In the genomic region with DNA sequence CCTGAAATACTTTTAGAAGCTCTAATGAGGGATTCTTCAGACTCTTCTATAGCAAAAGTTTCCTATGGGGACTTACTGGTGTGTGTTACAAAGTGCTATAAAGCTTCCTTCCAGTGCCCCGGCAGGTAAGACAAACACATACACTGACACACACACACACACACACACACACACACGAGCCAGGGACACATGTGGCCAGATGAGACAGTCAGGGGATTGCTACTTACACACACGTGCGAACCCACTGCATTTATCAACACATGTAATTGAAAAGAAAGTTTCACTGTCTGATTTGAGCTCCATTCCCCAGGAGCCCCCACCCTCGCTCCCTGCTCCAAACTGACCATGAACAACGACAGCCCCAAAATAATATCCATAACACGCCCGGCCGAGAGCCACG, we compare ENCODE assay signal across 10 cellular contexts.
A peak's percentile ranks its signal among the peaks of the same experiment; 100 is the strongest.
DNase-seq lines count a peak whose midpoint lies in the region; ATAC-seq, FAIRE-seq and TF ChIP-seq lines count a peak whose summit lies in the region.
"Had no signal": no experiment of that assay in that cellular context is flagged by ENCODE, and none has a peak within 500 bp of the region (broad histone marks: within the 10 kb centered on the region; RNA-seq: fewer than 3 reads in every experiment).

No MANE protein-coding gene starts in this region.

- no peak for TF ChIP-seq RAD21 in HepG2 (CRISPR knock-in tag; IDR thresholded peaks at IDR 0.05)

- H3K79me2 ChIP-seq in mammary epithelial cell (ENCODE audit: insufficient read depth, low read length) (peaks cover 58% of the 10 kb centered on the region), HepG2 (ENCODE audit: insufficient read depth, low read length) (no peaks in the 10 kb centered on the region)

- H3K9me3 Mint-ChIP-seq in activated CD4-positive, alpha-beta T cell treated with anti-CD3 and anti-CD28 coated beads for 36 hours (ENCODE audit: low read depth): no peaks in the 10 kb centered on the region

- no peaks in the 10 kb centered on the region for H4K20me1 ChIP-seq in mammary epithelial cell (ENCODE audit: insufficient read depth, low read length)
- no peaks in the 10 kb centered on the region for H4K20me1 ChIP-seq in HepG2 (ENCODE audit: insufficient read depth, low read length)

- H3K4me1 Mint-ChIP-seq in activated CD4-positive, alpha-beta T cell treated with anti-CD3 and anti-CD28 coated beads for 36 hours: peaks cover 19% of the 10 kb centered on the region

- H3K4me1 ChIP-seq in mammary epithelial cell (ENCODE audit: insufficient read depth, low read length): peaks cover 28% of the 10 kb centered on the region
- peaks cover 30% of the 10 kb centered on the region for H3K4me1 ChIP-seq in HepG2 (ENCODE audit: insufficient read depth, low read length)
- H3K4me1 ChIP-seq in thoracic aorta (ENCODE audit: control insufficient read depth in 1 of 2, low read depth in 2 of 2): peaks cover 9 to 37% of the 10 kb centered on the region in 2 donors

- peak overlapping the region; percentile 13 for H3K27ac ChIP-seq in mammary epithelial cell (ENCODE audit: insufficient read depth, low read depth, low read length)
- H3K27ac ChIP-seq in HepG2 (ENCODE audit: extremely low read length, insufficient read depth, low read length): no peak overlapping the region
- no peak overlapping the region for H3K27ac ChIP-seq in thoracic aorta

- H3K4me3 Mint-ChIP-seq in activated CD4-positive, alpha-beta T cell treated with anti-CD3 and anti-CD28 coated beads for 36 hours: peak overlapping the region; percentile 49

- H3K36me3 Mint-ChIP-seq in activated CD4-positive, alpha-beta T cell treated with anti-CD3 and anti-CD28 coated beads for 36 hours (ENCODE audit: low read depth): no peaks in the 10 kb centered on the region

- WGBS in mammary epithelial cell (ENCODE audit: low coverage, missing lambda C conversion rate): 6% methylated on average over 9 of the region's 10 CpGs
- 6% methylated on average over 9 of the region's 10 CpGs for WGBS in HepG2 (ENCODE audit: low lambda C conversion rate)

- H3K36me3 ChIP-seq in mammary epithelial cell (ENCODE audit: insufficient read depth, low read length) (no peaks in the 10 kb centered on the region), HepG2 (replicated peaks in 1 of 2; ENCODE audit: control insufficient read depth in 1 of 2, insufficient read depth in 2 of 2, low read length in 2 of 2) (no peaks in the 10 kb centered on the region), thoracic aorta (no peaks in the 10 kb centered on the region)

- TF ChIP-seq EP300 in HepG2 (IDR thresholded peaks at IDR 0.05; ENCODE audit: low read depth in 2 of 2, low read length in 2 of 2) (no peak), HepG2 (CRISPR knock-in tag; IDR thresholded peaks at IDR 0.05; ENCODE audit: borderline replicate concordance) (no peak)

- H3K4me2 ChIP-seq in mammary epithelial cell (ENCODE audit: insufficient read depth, low read depth, low read length): peak overlapping the region; percentile 87
- H3K4me2 ChIP-seq in HepG2 (ENCODE audit: low read depth, low read length): peak overlapping the region; percentile 75

- H3K9me3 ChIP-seq in mammary epithelial cell (replicated peaks; ENCODE audit: insufficient read depth, low read length): no peaks in the 10 kb centered on the region
- no peaks in the 10 kb centered on the region for H3K9me3 ChIP-seq in HepG2 (ENCODE audit: low read length)
- H3K9me3 ChIP-seq in thoracic aorta: no peaks in the 10 kb centered on the region

- no peak for ATAC-seq in activated CD4-positive, alpha-beta T cell treated with anti-CD3 and anti-CD28 coated beads for 36 hours
- ATAC-seq in HepG2 (no peak), thoracic aorta (ENCODE audit: insufficient number of reproducible peaks, low FRiP score, low read depth) (no peak)
- ATAC-seq: HCT116 had no signal

- H3K9ac ChIP-seq in mammary epithelial cell (ENCODE audit: insufficient read depth, low read length): peak overlapping the region; percentile 59
- no peak overlapping the region for H3K9ac ChIP-seq in HepG2 (ENCODE audit: insufficient read depth, low read depth, low read length)

- no peak for TF ChIP-seq POLR2A in HepG2 (IDR thresholded peaks at IDR 0.05; ENCODE audit: insufficient read depth in 1 of 2, low read depth in 2 of 2, low read length in 2 of 2)

- POLR2A ChIA-PET in activated CD4-positive, alpha-beta T cell treated with anti-CD3 and anti-CD28 coated beads for 36 hours (lab: Charles Lee): interaction anchor here (0.7 kb wide), 1 partner anchor 968 kb away, joined by 5 read pairs; no protein-coding TSS in a partner anchor
- POLR2A ChIA-PET in HepG2 (lab: Yijun Ruan, JAX): no interaction called here

- CTCF ChIA-PET in activated CD4-positive, alpha-beta T cell treated with anti-CD3 and anti-CD28 coated beads for 36 hours (lab: Charles Lee): interaction anchor here (1.0 kb wide), 1 partner anchor 71 kb away, joined by 4 read pairs; no protein-coding TSS in a partner anchor
- CTCF ChIA-PET in mammary epithelial cell (lab: Charles Lee; ENCODE audit: low non-redundant PET): interaction anchor here (0.5 to 0.6 kb wide), 2 partner anchors 21 to 25 kb away, joined by 3 to 7 read pairs; no protein-coding TSS in a partner anchor
- CTCF ChIA-PET in HepG2 (lab: Yijun Ruan, JAX; ENCODE audit: low intra/inter-chr PET ratio, low total read pairs): no interaction called here

- DNase-seq in activated CD4-positive, alpha-beta T cell treated with anti-CD3 and anti-CD28 coated beads for 36 hours: no peak
- DNase-seq in activated CD4-positive, alpha-beta T cell treated with anti-CD3 and anti-CD28 coated beads for 48 hours: no peak
- peak; percentile 33 for DNase-seq in mammary epithelial cell
- DNase-seq in HepG2 (ENCODE audit: low spot score): no peak
- no peak for DNase-seq in thoracic aorta (ENCODE audit: low spot score)
- no peak for DNase-seq in superior temporal gyrus (ENCODE audit: extremely low spot score)
- DNase-seq in NK-92 treated with Interleukin-12 subunit alpha and Interleukin-12 subunit beta, amount 100 ng/mL, for 24 hours (lab: John Stamatoyannopoulos, UW): no peak
- no peak for DNase-seq in T-helper 2 cell
- DNase-seq: NCI-H2081 had no signal

- no peaks in the 10 kb centered on the region for H3K27me3 ChIP-seq in mammary epithelial cell (ENCODE audit: insufficient read depth, low read length)
- peaks cover 0 to 37% of the 10 kb centered on the region in 2 experiments; a peak in 4 of 5 replicates for H3K27me3 ChIP-seq in HepG2 (ENCODE audit: control insufficient read depth in 1 of 2, insufficient read depth in 2 of 2, low read length in 2 of 2)
- H3K27me3 ChIP-seq in thoracic aorta (replicated peaks; ENCODE audit: insufficient read depth): no peaks in the 10 kb centered on the region

- no TSS peak for BruUV-seq in mammary epithelial cell (replicated peaks; lab: Mats Ljungman, UMichigan)
- BruUV-seq in HepG2 (replicated peaks; lab: Mats Ljungman, UMichigan): no TSS peak

- peak overlapping the region; percentile 77 for H2AFZ ChIP-seq in mammary epithelial cell (ENCODE audit: low read depth, low read length)
- no peak overlapping the region for H2AFZ ChIP-seq in HepG2 (ENCODE audit: low read length)

- TF ChIP-seq CTCF in mammary epithelial cell (conservative IDR thresholded peaks at IDR 0.05 in 1 of 2, IDR thresholded peaks at IDR 0.05 in 1 of 2; ENCODE audit: extremely low read depth in 1 of 2, insufficient read depth in 1 of 2, low read depth in 1 of 2, low read length in 2 of 2) (no peak), HepG2 (CRISPR knock-in tag; IDR thresholded peaks at IDR 0.05) (no peak), thoracic aorta (IDR thresholded peaks at IDR 0.05) (no peak)

- H3K4me3 ChIP-seq in mammary epithelial cell (replicated peaks in 1 of 3; ENCODE audit: insufficient read depth in 1 of 3, low read depth in 2 of 3, low read length in 3 of 3) (peak overlapping the region; percentile 66 to 83 (median 68)), HepG2 (replicated peaks in 1 of 3; ENCODE audit: insufficient read depth in 1 of 3, low read depth in 2 of 3, low read length in 3 of 3) (peak overlapping the region; percentile 51 to 68 (median 52); a peak in 5 of 6 replicates), thoracic aorta (peak overlapping the region; percentile 72)

- intact Hi-C loops in activated CD4-positive, alpha-beta T cell treated with anti-CD3 and anti-CD28 coated beads for 36 hours (cut with DNase I, micrococcal nuclease): no loop called here
- intact Hi-C loops in mammary epithelial cell (cut with micrococcal nuclease): loop anchor here (1.0 to 5.0 kb wide), 4 partner anchors 20 to 72 kb away; no protein-coding TSS in a partner anchor
- intact Hi-C loops in HepG2 (cut with micrococcal nuclease; ENCODE audit: unreplicated experiment): loop anchor here (5.0 kb wide), 1 partner anchor 61 kb away; no protein-coding TSS in a partner anchor

- no peak for FAIRE-seq in HepG2 (lab: Jason Lieb, UNC)

- dilution Hi-C loops in mammary epithelial cell (cut with HindIII; ENCODE audit: low sequenced_read_pairs): no loop called here

- peaks cover 25% of the 10 kb centered on the region for H3K27me3 Mint-ChIP-seq in activated CD4-positive, alpha-beta T cell treated with anti-CD3 and anti-CD28 coated beads for 36 hours

- in situ Hi-C loops in mammary epithelial cell (cut with MboI; ENCODE audit: low sequenced_read_pairs in 2 of 2): no loop called here
- in situ Hi-C loops in HepG2 (cut with HindIII; ENCODE audit: extremely low pct_ligation_motif_present, low pct_unique_long_range_greater_than_20kb): no loop called here

- no peak overlapping the region for H3K27ac Mint-ChIP-seq in activated CD4-positive, alpha-beta T cell treated with anti-CD3 and anti-CD28 coated beads for 36 hours

TF ChIP-seq in HepG2, 621 proteins besides CTCF, POLR2A, EP300 and RAD21:
- TF ChIP-seq MNT (IDR thresholded peaks at IDR 0.05): peak; percentile 83
- TF ChIP-seq ZNF263 (CRISPR knock-in tag; IDR thresholded peaks at IDR 0.05): no peak
TF ChIP-seq in HepG2: peak in this region for 1.

Comparison
In these comparisons a context has a peak if more than half of its experiments do, and no peak if none do; other contexts are left out.
1. intact Hi-C loops: an anchor here in mammary epithelial cell (1.0 to 5.0 kb wide) and HepG2 (5.0 kb wide); none called in activated CD4-positive, alpha-beta T cell treated with anti-CD3 and anti-CD28 coated beads for 36 hours.